18 cellular contexts compared by ENCODE assay signal in genomic region chr5:145244788-145245187, GRCh38.
DNase-seq lines count a peak whose midpoint lies in the region; ATAC-seq and TF ChIP-seq lines count a peak whose summit lies in the region.
"Had no signal": no experiment of that assay in that cellular context is flagged by ENCODE, and none has a peak within 500 bp of the region (broad histone marks: within the 10 kb centered on the region; RNA-seq: fewer than 3 reads in every experiment).

No MANE protein-coding gene starts in this region.

- POLR2A ChIA-PET in WTC11 (lab: Charles Lee), result no interaction called here
- POLR2A ChIA-PET in Caco-2 (lab: Charles Lee), result no interaction called here

- H3K36me3 Mint-ChIP-seq in WTC11, result no peaks in the 10 kb centered on the region
- H3K36me3 Mint-ChIP-seq in Caco-2 (ENCODE audit: insufficient read depth, unreplicated experiment), result no peaks in the 10 kb centered on the region
- H3K36me3 Mint-ChIP-seq: CD4-positive, alpha-beta memory T cell had no signal

- H3K27ac Mint-ChIP-seq in WTC11, result peak overlapping the region; percentile 90
- no peak overlapping the region for H3K27ac Mint-ChIP-seq in Caco-2 (ENCODE audit: unreplicated experiment)

- H3K9me3 Mint-ChIP-seq in WTC11 (no peaks in the 10 kb centered on the region), Caco-2 (ENCODE audit: unreplicated experiment) (no peaks in the 10 kb centered on the region)

- H3K4me1 Mint-ChIP-seq in WTC11, result peaks cover 44% of the 10 kb centered on the region
- H3K4me1 Mint-ChIP-seq in Caco-2 (ENCODE audit: low read depth, unreplicated experiment), result no peaks in the 10 kb centered on the region
- H3K4me1 Mint-ChIP-seq: CD4-positive, alpha-beta memory T cell had no signal

- peak; percentile 16 for DNase-seq in GM03348 (ENCODE audit: low spot score)
- DNase-seq in WTC11 (ENCODE audit: low spot score), result no peak
- peak; percentile 54 for DNase-seq in fibroblast of villous mesenchyme (ENCODE audit: low read depth)
- DNase-seq in retinal pigment epithelial cell (ENCODE audit: low read depth), result peak; percentile 44
- no peak for DNase-seq in GM10266 (ENCODE audit: extremely low spot score)
- DNase-seq in NCI-H345 treated with DMSO at 0.1 percent for 48 hours (lab: John Stamatoyannopoulos, UW; ENCODE audit: unreplicated experiment), result no peak
- DNase-seq in Caco-2, result no peak
- no peak for DNase-seq in SIG-M5 (lab: John Stamatoyannopoulos, UW)
- DNase-seq: activated CD8-positive, alpha-beta memory T cell treated with anti-CD3 and anti-CD28 coated beads, Interleukin-2, amount 50 U/mL, for 4 hours; activated naive CD4-positive, alpha-beta T cell treated with anti-CD3 and anti-CD28 coated beads, Interleukin-2, amount 50 U/mL, for 16 hours; CD4-positive, alpha-beta memory T cell; KG1; NCI-H146; NCI-H524; stimulated activated CD4-positive, alpha-beta T cell treated with anti-CD3 and anti-CD28 coated beads, Interleukin-2, amount 100 ng/mL, for 48 hours; upper lobe of right lung had no signal

- H3K4me3 ChIP-seq in fibroblast of villous mesenchyme (ENCODE audit: low read depth, low read length) (no peak overlapping the region), retinal pigment epithelial cell (ENCODE audit: low read length) (no peak overlapping the region), Caco-2 (ENCODE audit: low read depth, low read length) (no peak overlapping the region)
- H3K4me3 ChIP-seq: PC-9, upper lobe of right lung had no signal

- intact Hi-C loops in Caco-2 (cut with micrococcal nuclease; ENCODE audit: unreplicated experiment), result no loop called here

- no peaks in the 10 kb centered on the region for H3K36me3 ChIP-seq in Caco-2 (ENCODE audit: control insufficient read depth, insufficient read depth, low read length)
- H3K36me3 ChIP-seq: upper lobe of right lung had no signal

- 0 out of 2 replicates have a peak overlapping the region, but pooled peaks have one; percentile 14 for H3K4me3 Mint-ChIP-seq in WTC11
- H3K4me3 Mint-ChIP-seq in Caco-2 (ENCODE audit: unreplicated experiment), result no peak overlapping the region
- H3K4me3 Mint-ChIP-seq: CD4-positive, alpha-beta memory T cell had no signal

- ATAC-seq in WTC11, result no peak
- ATAC-seq: activated CD4-positive, CD25-positive, alpha-beta regulatory T cell treated with anti-CD3 and anti-CD28 coated beads, Interleukin-2, amount 50 U/mL, for 24 hours; upper lobe of right lung had no signal

- CTCF ChIA-PET in WTC11 (lab: Charles Lee) (no interaction called here), Caco-2 (lab: Charles Lee) (no interaction called here)

- no peaks in the 10 kb centered on the region for H3K4me1 ChIP-seq in Caco-2
- H3K4me1 ChIP-seq: upper lobe of right lung had no signal

- no TSS peak for BruUV-seq in Caco-2 (replicated peaks; lab: Mats Ljungman, UMichigan)

- H3K27me3 Mint-ChIP-seq in WTC11 (ENCODE audit: low read depth), result no peaks in the 10 kb centered on the region
- no peaks in the 10 kb centered on the region for H3K27me3 Mint-ChIP-seq in Caco-2 (ENCODE audit: insufficient read depth, unreplicated experiment)
- H3K27me3 Mint-ChIP-seq: CD4-positive, alpha-beta memory T cell had no signal

- H3K9me3 ChIP-seq in Caco-2, result no peaks in the 10 kb centered on the region
- H3K9me3 ChIP-seq: upper lobe of right lung had no signal

- H3K27me3 ChIP-seq in Caco-2 (replicated peaks; ENCODE audit: control insufficient read depth, insufficient read depth, low read length), result no peaks in the 10 kb centered on the region; the same call in 1 of the 2 replicates
- H3K27me3 ChIP-seq: upper lobe of right lung had no signal

- TF ChIP-seq CTCF in WTC11 (IDR thresholded peaks at IDR 0.05), result no peak
- TF ChIP-seq CTCF in fibroblast of villous mesenchyme (IDR thresholded peaks at IDR 0.05; ENCODE audit: insufficient read depth, low read depth, low read length), result no peak
- TF ChIP-seq CTCF in retinal pigment epithelial cell (conservative IDR thresholded peaks at IDR 0.05; ENCODE audit: low read depth, low read length), result no peak
- TF ChIP-seq CTCF in GM10266 (IDR thresholded peaks at IDR 0.05; ENCODE audit: control insufficient read depth, insufficient read depth, low read depth, missing control alignments), result no peak
- no peak for TF ChIP-seq CTCF in Caco-2 (IDR thresholded peaks at IDR 0.05; ENCODE audit: insufficient read depth in 1 of 2, low read depth in 1 of 2, low read length in 1 of 2, severe bottlenecking in 1 of 2, unreplicated experiment in 1 of 2)

TF ChIP-seq in WTC11, 78 proteins besides CTCF, POLR2A, EP300 and RAD21:
- TF ChIP-seq CREM (CRISPR knock-in tag; IDR thresholded peaks at IDR 0.05) (no peak), ZNF219 (CRISPR knock-in tag; IDR thresholded peaks at IDR 0.05; ENCODE audit: borderline replicate concordance) (no peak), MAX (CRISPR knock-in tag; IDR thresholded peaks at IDR 0.05) (no peak), ZNF281 (CRISPR knock-in tag; IDR thresholded peaks at IDR 0.05) (no peak), IRF2 (CRISPR knock-in tag; IDR thresholded peaks at IDR 0.05; ENCODE audit: borderline replicate concordance, low read depth) (no peak), JUN (CRISPR knock-in tag; IDR thresholded peaks at IDR 0.05) (no peak), AFF4 (CRISPR knock-in tag; IDR thresholded peaks at IDR 0.05; ENCODE audit: borderline replicate concordance) (no peak)

Comparison
In these comparisons a context has a peak if more than half of its experiments do, and no peak if none do; other contexts are left out.
1. DNase-seq: peak in GM03348 (single experiment), fibroblast of villous mesenchyme (single experiment) and retinal pigment epithelial cell (single experiment); none in WTC11 (single experiment), GM10266 (single experiment), NCI-H345 treated with DMSO at 0.1 percent for 48 hours (single experiment), Caco-2 (0 of 2) and SIG-M5 (single experiment).